Comparison of ENCODE assay signal across 1 cellular context in the genomic region with DNA sequence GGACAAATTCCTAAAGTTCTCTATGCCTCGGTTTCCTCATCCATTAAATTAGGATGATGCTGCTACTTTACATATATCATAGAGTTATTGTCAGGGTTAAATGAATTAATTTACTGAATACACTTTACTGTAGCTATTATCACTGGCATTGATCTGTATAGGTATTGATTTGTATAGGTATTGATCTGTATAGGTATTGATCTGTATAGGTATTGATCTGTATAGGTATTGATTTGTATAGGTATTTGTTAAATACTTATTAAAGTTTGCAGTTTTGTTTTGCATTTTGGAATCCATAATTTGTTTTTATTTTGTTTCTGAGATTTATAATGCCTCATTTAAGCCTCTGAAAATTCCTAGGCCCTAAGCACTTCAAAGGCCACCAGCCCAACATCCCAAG.
A peak's percentile ranks its signal among the peaks of the same experiment; 100 is the strongest.
TF ChIP-seq lines count a peak whose summit lies in the region.

No MANE protein-coding gene starts in this region.

TF ChIP-seq in GM12878, 131 proteins besides CTCF, POLR2A, EP300 and RAD21:
- TF ChIP-seq, protein P1, sequence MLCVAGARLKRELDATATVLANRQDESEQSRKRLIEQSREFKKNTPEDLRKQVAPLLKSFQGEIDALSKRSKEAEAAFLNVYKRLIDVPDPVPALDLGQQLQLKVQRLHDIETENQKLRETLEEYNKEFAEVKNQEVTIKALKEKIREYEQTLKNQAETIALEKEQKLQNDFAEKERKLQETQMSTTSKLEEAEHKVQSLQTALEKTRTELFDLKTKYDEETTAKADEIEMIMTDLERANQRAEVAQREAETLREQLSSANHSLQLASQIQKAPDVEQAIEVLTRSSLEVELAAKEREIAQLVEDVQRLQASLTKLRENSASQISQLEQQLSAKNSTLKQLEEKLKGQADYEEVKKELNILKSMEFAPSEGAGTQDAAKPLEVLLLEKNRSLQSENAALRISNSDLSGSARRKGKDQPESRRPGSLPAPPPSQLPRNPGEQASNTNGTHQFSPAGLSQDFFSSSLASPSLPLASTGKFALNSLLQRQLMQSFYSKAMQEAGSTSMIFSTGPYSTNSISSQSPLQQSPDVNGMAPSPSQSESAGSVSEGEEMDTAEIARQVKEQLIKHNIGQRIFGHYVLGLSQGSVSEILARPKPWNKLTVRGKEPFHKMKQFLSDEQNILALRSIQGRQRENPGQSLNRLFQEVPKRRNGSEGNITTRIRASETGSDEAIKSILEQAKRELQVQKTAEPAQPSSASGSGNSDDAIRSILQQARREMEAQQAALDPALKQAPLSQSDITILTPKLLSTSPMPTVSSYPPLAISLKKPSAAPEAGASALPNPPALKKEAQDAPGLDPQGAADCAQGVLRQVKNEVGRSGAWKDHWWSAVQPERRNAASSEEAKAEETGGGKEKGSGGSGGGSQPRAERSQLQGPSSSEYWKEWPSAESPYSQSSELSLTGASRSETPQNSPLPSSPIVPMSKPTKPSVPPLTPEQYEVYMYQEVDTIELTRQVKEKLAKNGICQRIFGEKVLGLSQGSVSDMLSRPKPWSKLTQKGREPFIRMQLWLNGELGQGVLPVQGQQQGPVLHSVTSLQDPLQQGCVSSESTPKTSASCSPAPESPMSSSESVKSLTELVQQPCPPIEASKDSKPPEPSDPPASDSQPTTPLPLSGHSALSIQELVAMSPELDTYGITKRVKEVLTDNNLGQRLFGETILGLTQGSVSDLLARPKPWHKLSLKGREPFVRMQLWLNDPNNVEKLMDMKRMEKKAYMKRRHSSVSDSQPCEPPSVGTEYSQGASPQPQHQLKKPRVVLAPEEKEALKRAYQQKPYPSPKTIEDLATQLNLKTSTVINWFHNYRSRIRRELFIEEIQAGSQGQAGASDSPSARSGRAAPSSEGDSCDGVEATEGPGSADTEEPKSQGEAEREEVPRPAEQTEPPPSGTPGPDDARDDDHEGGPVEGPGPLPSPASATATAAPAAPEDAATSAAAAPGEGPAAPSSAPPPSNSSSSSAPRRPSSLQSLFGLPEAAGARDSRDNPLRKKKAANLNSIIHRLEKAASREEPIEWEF (IDR thresholded peaks at IDR 0.05; ENCODE audit: insufficient replicate concordance, low read depth, low read length) = peak; percentile 36
- TF ChIP-seq RAD51 (IDR thresholded peaks at IDR 0.05) = no peak
TF ChIP-seq in GM12878: peak in this region for 1.
